ENCODE assay signal across 23 cellular contexts in the genomic region with DNA sequence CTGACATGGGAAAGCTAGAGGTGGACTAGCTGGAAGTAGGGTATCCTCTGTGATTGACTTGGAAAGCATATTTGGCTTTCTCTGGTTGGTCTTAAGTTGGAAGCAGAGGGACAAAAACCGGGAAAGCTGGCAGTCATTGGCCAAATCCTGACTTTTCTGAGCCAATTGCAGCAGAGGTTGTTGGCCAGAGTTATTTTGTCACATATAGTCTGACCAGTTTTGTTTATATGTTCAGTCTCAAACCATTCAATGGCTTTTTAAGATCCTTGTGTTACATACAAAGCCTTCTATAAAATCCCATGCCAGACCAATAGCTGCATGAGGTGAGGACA. TPM values are rescaled to one million over a fixed set of nuclear protein-coding genes. Genes with fewer than 3 reads are reported as not detected.
DNase-seq lines count a peak whose midpoint lies in the region; ATAC-seq and TF ChIP-seq lines count a peak whose summit lies in the region.
"Had no signal": no experiment of that assay in that cellular context is flagged by ENCODE, and none has a peak within 500 bp of the region (broad histone marks: within the 10 kb centered on the region; RNA-seq: fewer than 3 reads in every experiment).

No MANE protein-coding gene starts in this region.

- H3K4me2 ChIP-seq in PC-9 = peak overlapping the region; percentile 70

- H4K20me1 ChIP-seq in PC-9 (ENCODE audit: insufficient read depth) = no peaks in the 10 kb centered on the region

- DNase-seq in GM03348 (ENCODE audit: low spot score) (peak; percentile 25), PC-9 (no peak), fibroblast of mammary gland (ENCODE audit: low read depth) (peak; percentile 73), SKM-1 treated with dmso at 0.1 percent for 144 hours (lab: John Stamatoyannopoulos, UW; ENCODE audit: unreplicated experiment) (no peak), left colon (no peak), AML-193 (lab: John Stamatoyannopoulos, UW) (no peak)
- DNase-seq: activated CD4-positive, alpha-beta T cell treated with anti-CD3 and anti-CD28 coated beads, Interleukin-2, amount 10 ng/mL, durations not matched to agents 7 days and 5 days; activated CD8-positive, alpha-beta memory T cell treated with anti-CD3 and anti-CD28 coated beads, Interleukin-2, amount 10 ng/mL, durations not matched to agents 7 days and 5 days; activated naive CD4-positive, alpha-beta T cell; activated T-cell treated with anti-CD3 and anti-CD28 coated beads, Interleukin-2, amount 50 U/mL, for 48 hours; CD4-positive, alpha-beta memory T cell; foreskin keratinocyte; left cardiac atrium; NCI-H1436; NCI-H446; OCI-M1; Right ventricle myocardium superior; stimulated activated naive CD4-positive, alpha-beta T cell treated with Interleukin-2 at 50 U/mL for 16 hours had no signal

- BruUV-seq in PC-9 (replicated peaks; lab: Mats Ljungman, UMichigan) = no TSS peak

- H3K9me3 ChIP-seq in PC-9 (ENCODE audit: insufficient read depth, low read depth) = no peaks in the 10 kb centered on the region
- H3K9me3 ChIP-seq: HAP-1, neutrophil, vagina had no signal

- CTCF ChIA-PET in PC-9 (lab: Charles Lee) = interaction anchor here (0.7 kb wide), 1 partner anchor 75 kb away, joined by 4 read pairs; no protein-coding TSS in a partner anchor

- peaks cover 38% of the 10 kb centered on the region for H3K4me1 ChIP-seq in PC-9 (replicated peaks; ENCODE audit: insufficient read depth)
- H3K4me1 ChIP-seq: foreskin keratinocyte had no signal

- intact Hi-C loops in PC-9 (cut with micrococcal nuclease; ENCODE audit: unreplicated experiment) = no loop called here
- intact Hi-C loops in left colon (cut with DNase I, micrococcal nuclease) = no loop called here

- no peaks in the 10 kb centered on the region for H3K27me3 ChIP-seq in PC-9 (ENCODE audit: insufficient read depth, low read depth)
- H3K27me3 ChIP-seq: foreskin keratinocyte, vagina had no signal

- ATAC-seq in GM18519 (IDR thresholded peaks at IDR 0.05; ENCODE audit: low FRiP score, unreplicated experiment) (no peak), left colon (no peak)
- ATAC-seq: activated CD8-positive, alpha-beta memory T cell treated with anti-CD3 and anti-CD28 coated beads, Interleukin-2, amount 10 ng/mL, durations not matched to agents 7 days and 5 days; foreskin keratinocyte had no signal

- peaks cover 10% of the 10 kb centered on the region for H3F3A ChIP-seq in PC-9 (ENCODE audit: insufficient read depth, low read depth)

- H3K9me2 ChIP-seq in PC-9 (ENCODE audit: insufficient read depth) = no peaks in the 10 kb centered on the region

- H3K4me3 ChIP-seq in PC-9 (peak overlapping the region; percentile 34), fibroblast of mammary gland (ENCODE audit: control insufficient read depth, low read depth, low read length) (no peak overlapping the region), skin epidermis (no peak overlapping the region)
- H3K4me3 ChIP-seq: HAP-1, vagina had no signal

- no peaks in the 10 kb centered on the region for H3K36me3 ChIP-seq in PC-9 (ENCODE audit: low read depth)
- H3K36me3 ChIP-seq: HAP-1, neutrophil, vagina had no signal

- 0 out of 2 replicates have a peak overlapping the region, but pooled peaks have one; percentile 66 for H2AFZ ChIP-seq in PC-9

- peaks cover 44% of the 10 kb centered on the region for H3K79me2 ChIP-seq in PC-9 (ENCODE audit: low read depth)

- POLR2A ChIA-PET in PC-9 (lab: Charles Lee; ENCODE audit: unreplicated experiment) = interaction anchor here (0.7 kb wide), 1 partner anchor 36 kb away, joined by 5 read pairs; no protein-coding TSS in a partner anchor

- H3K27ac ChIP-seq in PC-9 (peak overlapping the region; percentile 84), skin epidermis (peak overlapping the region in 17 of 21 experiments; percentile 24 to 83 (median 57))
- H3K27ac ChIP-seq: foreskin keratinocyte, neutrophil, vagina had no signal

- TF ChIP-seq CTCF in PC-9 (conservative IDR thresholded peaks at IDR 0.05) = no peak
- TF ChIP-seq CTCF in fibroblast of mammary gland (conservative IDR thresholded peaks at IDR 0.05; ENCODE audit: control insufficient read depth, insufficient read depth, low read depth, low read length) = no peak

RNA-seq across cellular contexts. Expression of gene CFAP69, which starts 6.3 kb away (rescaled TPM):
- total RNA-seq in PC-9 (2021) = 15.0 and 18.5 TPM in 2 replicates
- total RNA-seq in left colon = 1 to 10 TPM; 3.5 to 5.9 TPM
- total RNA-seq: activated CD4-positive, alpha-beta T cell treated with anti-CD3 and anti-CD28 coated beads, Interleukin-2, amount 10 ng/mL, durations not matched to agents 7 days and 5 days had no signal

RNA-seq across cellular contexts. Expression of gene STEAP2, which starts 39.7 kb away (rescaled TPM):
- total RNA-seq in PC-9 (2021) = 10.1 and 10.4 TPM in 2 replicates
- 10 to 100 TPM; 16.2 to 25.2 TPM for total RNA-seq in left colon
- total RNA-seq: activated CD4-positive, alpha-beta T cell treated with anti-CD3 and anti-CD28 coated beads, Interleukin-2, amount 10 ng/mL, durations not matched to agents 7 days and 5 days; activated CD8-positive, alpha-beta memory T cell treated with anti-CD3 and anti-CD28 coated beads, Interleukin-2, amount 10 ng/mL, durations not matched to agents 7 days and 5 days had no signal

Comparison
In these comparisons a context has a peak if more than half of its experiments do, and no peak if none do; other contexts are left out.
1. DNase-seq: peak in GM03348 (single experiment) and fibroblast of mammary gland (single experiment); none in PC-9 (0 of 2), SKM-1 treated with dmso at 0.1 percent for 144 hours (single experiment), left colon (0 of 2) and AML-193 (0 of 2).